Comparison of ENCODE assay signal across 16 cellular contexts in genomic region chr1:232752365-232752764, GRCh38. TPM values are rescaled to one million over a fixed set of nuclear protein-coding genes. Genes with fewer than 3 reads are reported as not detected.
DNase-seq lines count a peak whose midpoint lies in the region; FAIRE-seq and TF ChIP-seq lines count a peak whose summit lies in the region.
"Had no signal": no experiment of that assay in that cellular context is flagged by ENCODE, and none has a peak within 500 bp of the region (broad histone marks: within the 10 kb centered on the region; RNA-seq: fewer than 3 reads in every experiment).

No MANE protein-coding gene starts in this region.

- no peaks in the 10 kb centered on the region for H3F3A ChIP-seq in smooth muscle cell (ENCODE audit: low read depth)

- H3K9me3 ChIP-seq in BLaER1, result peaks cover 54% of the 10 kb centered on the region
- H3K9me3 ChIP-seq in BLaER1 treated with 17β-estradiol and CSF1 and Interleukin-3, amounts not matched to agents 10 nM and 100 nM (replicated peaks in 1 of 11), result peaks cover 52 to 59% (median 56%) of the 10 kb centered on the region in 11 experiments
- no peaks in the 10 kb centered on the region for H3K9me3 ChIP-seq in smooth muscle cell (replicated peaks; ENCODE audit: low read depth)
- H3K9me3 ChIP-seq in MG63, result peaks cover 5% of the 10 kb centered on the region

- TF ChIP-seq CTCF in smooth muscle cell (IDR thresholded peaks at IDR 0.05; ENCODE audit: borderline replicate concordance, insufficient read depth, poor library complexity, severe bottlenecking), result no peak

- H3K27me3 ChIP-seq in BLaER1 (no peaks in the 10 kb centered on the region), smooth muscle cell (ENCODE audit: low read depth) (no peaks in the 10 kb centered on the region), MG63 (no peaks in the 10 kb centered on the region)
- no peaks in the 10 kb centered on the region for H3K27me3 ChIP-seq in BLaER1 treated with 17β-estradiol and CSF1 and Interleukin-3, amounts not matched to agents 10 nM and 100 nM

- peak; percentile 33 for FAIRE-seq in TTC549 (lab: Jason Lieb, UNC)
- FAIRE-seq: D721Med, GM12892 had no signal

- H3K4me3 ChIP-seq in BLaER1, result no peak overlapping the region
- H3K4me3 ChIP-seq in BLaER1 treated with 17β-estradiol and CSF1 and Interleukin-3, amounts not matched to agents 10 nM and 100 nM, result no peak overlapping the region
- H3K4me3 ChIP-seq in smooth muscle cell, result no peak overlapping the region
- H3K4me3 ChIP-seq in MG63, result no peak overlapping the region
- H3K4me3 ChIP-seq: GM23248 had no signal

- H3K36me3 ChIP-seq in BLaER1, result peaks cover 5% of the 10 kb centered on the region; the same call in 1 of the 2 replicates
- peaks cover 0 to 7% (median 0%) of the 10 kb centered on the region in 11 experiments; a peak in 3 of 22 replicates for H3K36me3 ChIP-seq in BLaER1 treated with 17β-estradiol and CSF1 and Interleukin-3, amounts not matched to agents 10 nM and 100 nM
- H3K36me3 ChIP-seq in smooth muscle cell (ENCODE audit: low read depth), result no peaks in the 10 kb centered on the region
- no peaks in the 10 kb centered on the region for H3K36me3 ChIP-seq in MG63

- no peaks in the 10 kb centered on the region for H3K79me2 ChIP-seq in smooth muscle cell (ENCODE audit: low read depth)

- no peak for DNase-seq in smooth muscle cell (lab: John Stamatoyannopoulos, UW; ENCODE audit: unreplicated experiment)
- no peak for DNase-seq in MG63
- no peak for DNase-seq in nucleus accumbens (lab: John Stamatoyannopoulos, UW)
- DNase-seq: CD4-positive, alpha-beta T cell; CD8-positive, alpha-beta memory T cell; DMS 273 treated with DMSO at 0.1 percent for 48 hours; DMS79; EL; GM23248; H7; HCEC 1CT had no signal

- H4K20me1 ChIP-seq in BLaER1 (no peaks in the 10 kb centered on the region), smooth muscle cell (ENCODE audit: low read depth) (no peaks in the 10 kb centered on the region)
- H4K20me1 ChIP-seq in BLaER1 treated with 17β-estradiol and CSF1 and Interleukin-3, amounts not matched to agents 10 nM and 100 nM, result no peaks in the 10 kb centered on the region

- H2AFZ ChIP-seq in smooth muscle cell (ENCODE audit: low read depth), result peak overlapping the region; percentile 73
- H2AFZ ChIP-seq: GM23248 had no signal

- H3K4me1 ChIP-seq in BLaER1, result peaks cover 23% of the 10 kb centered on the region
- peaks cover 7 to 25% (median 16%) of the 10 kb centered on the region in 10 experiments; a peak in 18 of 20 replicates for H3K4me1 ChIP-seq in BLaER1 treated with 17β-estradiol and CSF1 and Interleukin-3, amounts not matched to agents 10 nM and 100 nM
- H3K4me1 ChIP-seq in smooth muscle cell (ENCODE audit: low read depth), result peaks cover 4% of the 10 kb centered on the region

- H3K27ac ChIP-seq in BLaER1 (no peak overlapping the region), smooth muscle cell (ENCODE audit: low read depth) (no peak overlapping the region)
- no peak overlapping the region for H3K27ac ChIP-seq in BLaER1 treated with 17β-estradiol and CSF1 and Interleukin-3, amounts not matched to agents 10 nM and 100 nM
- H3K27ac ChIP-seq: GM23248 had no signal

- 97% methylated on average over 1 of the region's 1 CpG for WGBS in smooth muscle cell (ENCODE audit: low lambda C conversion rate)

- H3K9ac ChIP-seq in BLaER1 (no peak overlapping the region), smooth muscle cell (ENCODE audit: low read depth) (no peak overlapping the region)
- H3K9ac ChIP-seq in BLaER1 treated with 17β-estradiol and CSF1 and Interleukin-3, amounts not matched to agents 10 nM and 100 nM, result no peak overlapping the region
- H3K9ac ChIP-seq: GM23248 had no signal

- H3K4me2 ChIP-seq in BLaER1 (peak overlapping the region; percentile 45), smooth muscle cell (no peak overlapping the region)
- peak overlapping the region in 9 of 11 experiments; percentile 12 to 77 (median 48); a peak in 13 of 22 replicates for H3K4me2 ChIP-seq in BLaER1 treated with 17β-estradiol and CSF1 and Interleukin-3, amounts not matched to agents 10 nM and 100 nM

RNA-seq across cellular contexts. Expression of gene MAP10, which starts 52.9 kb away (rescaled TPM):
- total RNA-seq in smooth muscle cell, result 5.6 and 6.7 TPM in 2 replicates
- 1.5 and 2.6 TPM in 2 replicates for polyA plus RNA-seq in smooth muscle cell
- 1.9 and 3.2 TPM in 2 replicates for total RNA-seq in MG63 (2014; rRNA removed; shearing (Covaris generic); ENCODE audit: low replicate concordance)
